In the genomic region with DNA sequence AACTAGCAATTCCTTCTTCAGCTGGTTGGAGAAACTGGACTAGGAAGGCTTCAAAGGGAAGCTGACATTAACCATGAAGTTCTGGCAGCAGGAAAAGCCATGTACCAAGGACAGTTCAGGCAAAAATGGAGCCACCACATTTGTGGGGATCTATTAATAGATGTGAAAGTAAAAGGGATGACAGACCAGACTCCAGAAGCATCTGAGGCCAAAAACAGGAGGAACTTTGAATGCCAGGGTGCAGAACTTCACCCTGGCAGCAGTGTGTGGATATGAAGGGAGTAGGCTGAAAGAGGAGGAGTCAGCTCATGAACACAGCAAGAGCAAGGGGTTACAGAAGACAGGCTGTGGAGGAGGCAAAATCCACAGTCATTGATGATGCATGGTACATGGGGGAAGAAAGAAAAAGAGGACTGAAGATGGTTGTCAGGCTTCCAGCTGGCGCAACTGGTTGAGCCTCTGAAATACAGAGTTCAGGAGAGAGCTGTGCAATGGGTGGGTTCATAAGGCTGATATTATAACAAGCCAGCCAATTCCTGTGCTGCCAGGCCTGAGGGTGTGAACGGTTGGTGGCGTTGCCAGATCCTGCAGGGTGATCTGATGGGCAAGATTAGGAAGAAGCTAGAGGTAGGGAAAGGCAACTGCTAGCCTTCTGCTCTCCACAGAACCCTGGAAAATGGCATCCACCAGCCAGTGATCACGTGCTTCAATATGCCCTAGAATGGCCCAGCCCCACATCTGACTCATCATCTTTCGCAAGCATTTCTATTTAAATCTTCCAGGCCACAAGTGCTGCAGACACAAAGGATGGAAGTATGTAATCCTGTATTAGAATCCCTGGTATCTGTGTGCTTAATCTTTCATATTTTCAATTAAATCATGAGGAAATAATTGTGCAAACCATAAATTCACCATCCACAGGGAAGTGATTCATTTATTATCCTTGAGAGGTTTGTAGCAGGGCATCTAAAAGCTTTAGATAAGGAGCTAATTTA, we compare ENCODE assay signal across 12 cellular contexts.
A peak's percentile ranks its signal among the peaks of the same experiment; 100 is the strongest.
DNase-seq lines count a peak whose midpoint lies in the region; ATAC-seq and TF ChIP-seq lines count a peak whose summit lies in the region.
"Had no signal": no experiment of that assay in that cellular context is flagged by ENCODE, and none has a peak within 500 bp of the region (broad histone marks: within the 10 kb centered on the region; RNA-seq: fewer than 3 reads in every experiment).

No MANE protein-coding gene starts in this region.

- 29% methylated on average over 5 of the region's 5 CpGs for WGBS in SK-N-SH (ENCODE audit: low lambda C conversion rate)

- POLR2A ChIA-PET in SK-N-SH (lab: Yijun Ruan, JAX), result no interaction called here

- peaks cover 21% of the 10 kb centered on the region for H3K27me3 Mint-ChIP-seq in HFFc6 (ENCODE audit: insufficient read depth)

- TF ChIP-seq EP300 in SK-N-SH (IDR thresholded peaks at IDR 0.05; ENCODE audit: borderline replicate concordance in 1 of 2, low read depth in 1 of 2, low read length in 1 of 2), result peak; percentile 42 to 61; a peak in 3 of 4 replicates

- CTCF ChIA-PET in SK-N-SH (lab: Yijun Ruan, JAX), result interaction anchor here (1.0 to 16.0 kb wide), 3 partner anchors 7 to 589 kb away, joined by 3 to 597 read pairs (median 3); no protein-coding TSS in a partner anchor

- DNase-seq in AG10803 (ENCODE audit: low read depth) (peak; percentile 85), HFFc6 (peak; percentile 75), SK-N-SH (peak; percentile 50), foreskin keratinocyte (peak; percentile 66 to 75), NCI-H1092 treated with DMSO at 0.1 percent for 48 hours (lab: John Stamatoyannopoulos, UW) (no peak), NCI-H526 treated with DMSO at 0.1 percent for 48 hours (lab: John Stamatoyannopoulos, UW) (no peak), NAMALWA (ENCODE audit: low spot score) (no peak)
- DNase-seq: colonic mucosa, NCI-H2029 had no signal

- no peak overlapping the region for H3K9ac ChIP-seq in SK-N-SH
- H3K9ac ChIP-seq: parathyroid adenoma had no signal

- no peaks in the 10 kb centered on the region for H4K20me1 ChIP-seq in SK-N-SH (ENCODE audit: insufficient read depth)

- no peaks in the 10 kb centered on the region for H3K9me2 ChIP-seq in SK-N-SH

- H3K27me3 ChIP-seq in SK-N-SH (ENCODE audit: insufficient read depth) (no peaks in the 10 kb centered on the region), foreskin keratinocyte (no peaks in the 10 kb centered on the region)
- H3K27me3 ChIP-seq: colonic mucosa had no signal

- H3K79me2 ChIP-seq in SK-N-SH (ENCODE audit: insufficient read depth), result no peaks in the 10 kb centered on the region
- H3K79me2 ChIP-seq: parathyroid adenoma had no signal

- H3K4me2 ChIP-seq in SK-N-SH, result peak overlapping the region; percentile 11; the same call in 1 of the 2 replicates

- H3K27ac ChIP-seq in SK-N-SH (ENCODE audit: low read depth in 2 of 2, low read length in 1 of 2) (peak overlapping the region; percentile 41 to 47), foreskin keratinocyte (no peak overlapping the region)
- H3K27ac ChIP-seq: colonic mucosa, parathyroid adenoma, SJSA1 had no signal

- TF ChIP-seq CTCF in AG10803 (conservative IDR thresholded peaks at IDR 0.05; ENCODE audit: low read length) (no peak), HFFc6 (IDR thresholded peaks at IDR 0.05) (no peak), SK-N-SH (IDR thresholded peaks at IDR 0.05) (no peak), foreskin keratinocyte (conservative IDR thresholded peaks at IDR 0.05) (no peak)

- H3K4me1 Mint-ChIP-seq in HFFc6 (ENCODE audit: low read depth), result peaks cover 27% of the 10 kb centered on the region

- no peaks in the 10 kb centered on the region for H3K36me3 Mint-ChIP-seq in HFFc6 (ENCODE audit: low read depth)

- H3K27ac Mint-ChIP-seq in HFFc6, result peak overlapping the region; percentile 14

- H2AFZ ChIP-seq in SK-N-SH (ENCODE audit: low read depth), result peak overlapping the region; percentile 81
- H2AFZ ChIP-seq: parathyroid adenoma had no signal

- no peaks in the 10 kb centered on the region for H3K9me3 ChIP-seq in SK-N-SH
- H3K9me3 ChIP-seq: colonic mucosa, SJSA1 had no signal

- TF ChIP-seq RAD21 in SK-N-SH (IDR thresholded peaks at IDR 0.05; ENCODE audit: low read length), result no peak

- peak; percentile 75 for ATAC-seq in foreskin keratinocyte
- ATAC-seq in HG03432 (IDR thresholded peaks at IDR 0.05; ENCODE audit: unreplicated experiment), result no peak

- H3K9me3 Mint-ChIP-seq in HFFc6, result no peaks in the 10 kb centered on the region

- peaks cover 10% of the 10 kb centered on the region for H3F3A ChIP-seq in SK-N-SH (replicated peaks; ENCODE audit: insufficient read depth)

- H3K4me3 ChIP-seq in AG10803 (ENCODE audit: low read length) (no peak overlapping the region), SK-N-SH (ENCODE audit: low read depth in 2 of 2, low read length in 1 of 2) (no peak overlapping the region)
- H3K4me3 ChIP-seq: colonic mucosa, SJSA1 had no signal

- H3K36me3 ChIP-seq in SK-N-SH (replicated peaks in 1 of 2; ENCODE audit: control insufficient read depth in 1 of 2, insufficient read depth in 2 of 2, low read length in 1 of 2), result no peaks in the 10 kb centered on the region
- H3K36me3 ChIP-seq: colonic mucosa, SJSA1 had no signal

- H3K4me1 ChIP-seq in SK-N-SH (ENCODE audit: control insufficient read depth in 1 of 2, insufficient read depth in 2 of 2, low read depth in 1 of 2, low read length in 1 of 2) (peaks cover 7 to 8% of the 10 kb centered on the region in 2 experiments; a peak in 3 of 4 replicates), foreskin keratinocyte (peaks cover 4% of the 10 kb centered on the region)
- H3K4me1 ChIP-seq: colonic mucosa, parathyroid adenoma, SJSA1 had no signal

- no peak overlapping the region for H3K4me3 Mint-ChIP-seq in HFFc6

TF ChIP-seq in SK-N-SH, 30 proteins besides CTCF, POLR2A, EP300 and RAD21 (continues in another document):
- TF ChIP-seq TCF12 (IDR thresholded peaks at IDR 0.05) (peak; percentile 57), NRF1 (IDR thresholded peaks at IDR 0.05; ENCODE audit: low read depth, low read length) (no peak), CHD2 (IDR thresholded peaks at IDR 0.05; ENCODE audit: low read length, partially characterized antibody) (peak; percentile 20), RCOR1 (IDR thresholded peaks at IDR 0.05; ENCODE audit: low read length) (peak; percentile 71), MAX (IDR thresholded peaks at IDR 0.05; ENCODE audit: low read depth) (peak; percentile 65), TAF1 (IDR thresholded peaks at IDR 0.05; ENCODE audit: borderline replicate concordance, low read depth, low read length) (0 out of 2 replicates have a peak, but pooled peaks have one; percentile 19), GABPA (IDR thresholded peaks at IDR 0.05; ENCODE audit: low read depth) (no peak), YY1 (IDR thresholded peaks at IDR 0.05; ENCODE audit: low read depth) (peak; percentile 78; the same call in 1 of the 2 replicates), JUND (IDR thresholded peaks at IDR 0.05) (peak; percentile 67), FOXM1 (IDR thresholded peaks at IDR 0.05; ENCODE audit: low read depth) (no peak), SMC3 (IDR thresholded peaks at IDR 0.05; ENCODE audit: low read depth, low read length) (no peak), EZH2phosphoT487 (IDR thresholded peaks at IDR 0.05; ENCODE audit: borderline replicate concordance, low read depth) (no peak), ELF1 (IDR thresholded peaks at IDR 0.05) (no peak)
- TF ChIP-seq, protein P1, sequence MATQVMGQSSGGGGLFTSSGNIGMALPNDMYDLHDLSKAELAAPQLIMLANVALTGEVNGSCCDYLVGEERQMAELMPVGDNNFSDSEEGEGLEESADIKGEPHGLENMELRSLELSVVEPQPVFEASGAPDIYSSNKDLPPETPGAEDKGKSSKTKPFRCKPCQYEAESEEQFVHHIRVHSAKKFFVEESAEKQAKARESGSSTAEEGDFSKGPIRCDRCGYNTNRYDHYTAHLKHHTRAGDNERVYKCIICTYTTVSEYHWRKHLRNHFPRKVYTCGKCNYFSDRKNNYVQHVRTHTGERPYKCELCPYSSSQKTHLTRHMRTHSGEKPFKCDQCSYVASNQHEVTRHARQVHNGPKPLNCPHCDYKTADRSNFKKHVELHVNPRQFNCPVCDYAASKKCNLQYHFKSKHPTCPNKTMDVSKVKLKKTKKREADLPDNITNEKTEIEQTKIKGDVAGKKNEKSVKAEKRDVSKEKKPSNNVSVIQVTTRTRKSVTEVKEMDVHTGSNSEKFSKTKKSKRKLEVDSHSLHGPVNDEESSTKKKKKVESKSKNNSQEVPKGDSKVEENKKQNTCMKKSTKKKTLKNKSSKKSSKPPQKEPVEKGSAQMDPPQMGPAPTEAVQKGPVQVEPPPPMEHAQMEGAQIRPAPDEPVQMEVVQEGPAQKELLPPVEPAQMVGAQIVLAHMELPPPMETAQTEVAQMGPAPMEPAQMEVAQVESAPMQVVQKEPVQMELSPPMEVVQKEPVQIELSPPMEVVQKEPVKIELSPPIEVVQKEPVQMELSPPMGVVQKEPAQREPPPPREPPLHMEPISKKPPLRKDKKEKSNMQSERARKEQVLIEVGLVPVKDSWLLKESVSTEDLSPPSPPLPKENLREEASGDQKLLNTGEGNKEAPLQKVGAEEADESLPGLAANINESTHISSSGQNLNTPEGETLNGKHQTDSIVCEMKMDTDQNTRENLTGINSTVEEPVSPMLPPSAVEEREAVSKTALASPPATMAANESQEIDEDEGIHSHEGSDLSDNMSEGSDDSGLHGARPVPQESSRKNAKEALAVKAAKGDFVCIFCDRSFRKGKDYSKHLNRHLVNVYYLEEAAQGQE (IDR thresholded peaks at IDR 0.05; ENCODE audit: low read depth, low read length), result 0 out of 2 replicates have a peak, but pooled peaks have one; percentile 16
- TF ChIP-seq, protein P2, sequence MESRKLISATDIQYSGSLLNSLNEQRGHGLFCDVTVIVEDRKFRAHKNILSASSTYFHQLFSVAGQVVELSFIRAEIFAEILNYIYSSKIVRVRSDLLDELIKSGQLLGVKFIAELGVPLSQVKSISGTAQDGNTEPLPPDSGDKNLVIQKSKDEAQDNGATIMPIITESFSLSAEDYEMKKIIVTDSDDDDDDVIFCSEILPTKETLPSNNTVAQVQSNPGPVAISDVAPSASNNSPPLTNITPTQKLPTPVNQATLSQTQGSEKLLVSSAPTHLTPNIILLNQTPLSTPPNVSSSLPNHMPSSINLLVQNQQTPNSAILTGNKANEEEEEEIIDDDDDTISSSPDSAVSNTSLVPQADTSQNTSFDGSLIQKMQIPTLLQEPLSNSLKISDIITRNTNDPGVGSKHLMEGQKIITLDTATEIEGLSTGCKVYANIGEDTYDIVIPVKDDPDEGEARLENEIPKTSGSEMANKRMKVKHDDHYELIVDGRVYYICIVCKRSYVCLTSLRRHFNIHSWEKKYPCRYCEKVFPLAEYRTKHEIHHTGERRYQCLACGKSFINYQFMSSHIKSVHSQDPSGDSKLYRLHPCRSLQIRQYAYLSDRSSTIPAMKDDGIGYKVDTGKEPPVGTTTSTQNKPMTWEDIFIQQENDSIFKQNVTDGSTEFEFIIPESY (IDR thresholded peaks at IDR 0.05; ENCODE audit: borderline replicate concordance, low read depth), result 0 out of 2 replicates have a peak, but pooled peaks have one; percentile 37

Comparison
In these comparisons a context has a peak if more than half of its experiments do, and no peak if none do; other contexts are left out.
1. DNase-seq: peak in AG10803 (single experiment), HFFc6 (single experiment), SK-N-SH (single experiment) and foreskin keratinocyte (2 of 2); none in NCI-H1092 treated with DMSO at 0.1 percent for 48 hours (single experiment), NCI-H526 treated with DMSO at 0.1 percent for 48 hours (single experiment) and NAMALWA (single experiment).